In genomic region chr11:68226421-68226820, GRCh38 we compare ENCODE assay signal across 8 cellular contexts.
"Had no signal": no experiment of that assay in that cellular context is flagged by ENCODE, and none has a peak within 500 bp of the region (broad histone marks: within the 10 kb centered on the region; RNA-seq: fewer than 3 reads in every experiment).

No MANE protein-coding gene starts in this region.

- H3K4me3 ChIP-seq: GM12878 had no signal

- ATAC-seq: GM12878 had no signal

- DNase-seq: GDM1, GF-D8 had no signal

- FAIRE-seq: G401.6, GM12878, GM12891, GM12892, GM18507, GM19239 had no signal
